1 cellular context compared by ENCODE assay signal in genomic region chr16:28866454-28866804, GRCh38.
TF ChIP-seq lines count a peak whose summit lies in the region.

No MANE protein-coding gene starts in this region.

TF ChIP-seq in HepG2, 621 proteins besides CTCF, POLR2A, EP300 and RAD21 (continued from another document):
- TF ChIP-seq ZNF687 (CRISPR knock-in tag; IDR thresholded peaks at IDR 0.05) (peak; percentile 40), ZNF30 (CRISPR knock-in tag; IDR thresholded peaks at IDR 0.05) (no peak), ZNF34 (CRISPR knock-in tag; IDR thresholded peaks at IDR 0.05; ENCODE audit: borderline replicate concordance) (no peak), CERS6 (CRISPR knock-in tag; IDR thresholded peaks at IDR 0.05) (no peak), ZNF292 (CRISPR knock-in tag; IDR thresholded peaks at IDR 0.05; ENCODE audit: borderline replicate concordance, low read depth) (no peak), ZFP91 (CRISPR knock-in tag; IDR thresholded peaks at IDR 0.05; ENCODE audit: borderline replicate concordance) (peak; percentile 19; the same call in 1 of the 2 replicates), CEBPB (IDR thresholded peaks at IDR 0.05; ENCODE audit: borderline replicate concordance, low read depth, low read length) (no peak), FOXA1 (IDR thresholded peaks at IDR 0.05) (no peak), FOXA1 (CRISPR knock-in tag; IDR thresholded peaks at IDR 0.05) (no peak), ZNF512 (CRISPR knock-in tag; IDR thresholded peaks at IDR 0.05) (peak; percentile 46; the same call in 1 of the 2 replicates), ZNF614 (CRISPR knock-in tag; IDR thresholded peaks at IDR 0.05; ENCODE audit: borderline replicate concordance) (no peak), IKZF1 (IDR thresholded peaks at IDR 0.05) (no peak), NR2F2 (IDR thresholded peaks at IDR 0.05; ENCODE audit: borderline replicate concordance, low read depth) (no peak), SOX6 (IDR thresholded peaks at IDR 0.05) (no peak), SOX6 (CRISPR knock-in tag; IDR thresholded peaks at IDR 0.05) (no peak), NAIF1 (CRISPR knock-in tag; IDR thresholded peaks at IDR 0.05; ENCODE audit: borderline replicate concordance) (no peak), YEATS2 (CRISPR knock-in tag; IDR thresholded peaks at IDR 0.05; ENCODE audit: borderline replicate concordance) (0 out of 2 replicates have a peak, but pooled peaks have one; percentile 2), ZBTB38 (CRISPR knock-in tag; IDR thresholded peaks at IDR 0.05) (peak; percentile 68), ZNF263 (CRISPR knock-in tag; IDR thresholded peaks at IDR 0.05) (no peak), DNMT3B (CRISPR knock-in tag; conservative IDR thresholded peaks at IDR 0.05) (no peak), THAP8 (CRISPR knock-in tag; IDR thresholded peaks at IDR 0.05; ENCODE audit: borderline replicate concordance) (0 out of 2 replicates have a peak, but pooled peaks have one; percentile 28), ZFY (CRISPR knock-in tag; IDR thresholded peaks at IDR 0.05) (no peak), ISL2 (CRISPR knock-in tag; IDR thresholded peaks at IDR 0.05) (no peak), HNRNPK (IDR thresholded peaks at IDR 0.05; ENCODE audit: low read depth, low read length, poor library complexity, severe bottlenecking) (no peak), SATB2 (CRISPR knock-in tag; IDR thresholded peaks at IDR 0.05) (no peak), ELF3 (CRISPR knock-in tag; IDR thresholded peaks at IDR 0.05) (no peak), AKAP8 (CRISPR knock-in tag; IDR thresholded peaks at IDR 0.05) (0 out of 2 replicates have a peak, but pooled peaks have one; percentile 17), GMEB2 (CRISPR knock-in tag; IDR thresholded peaks at IDR 0.05; ENCODE audit: low read depth) (no peak), HMGXB4 (CRISPR knock-in tag; IDR thresholded peaks at IDR 0.05; ENCODE audit: borderline replicate concordance in 1 of 2, low read depth in 1 of 2) (no peak), TCF12 (IDR thresholded peaks at IDR 0.05) (no peak), TCF12 (CRISPR knock-in tag; IDR thresholded peaks at IDR 0.05) (no peak), KAT8 (CRISPR knock-in tag; IDR thresholded peaks at IDR 0.05) (no peak), NCOR1 (IDR thresholded peaks at IDR 0.05; ENCODE audit: borderline replicate concordance, low read length) (peak; percentile 11; the same call in 1 of the 2 replicates), ZBTB20 (CRISPR knock-in tag; IDR thresholded peaks at IDR 0.05; ENCODE audit: borderline replicate concordance, low read depth) (no peak), HNF1B (CRISPR knock-in tag; IDR thresholded peaks at IDR 0.05) (no peak), ZBTB26 (CRISPR knock-in tag; IDR thresholded peaks at IDR 0.05; ENCODE audit: borderline replicate concordance) (0 out of 2 replicates have a peak, but pooled peaks have one; percentile 7), REST (IDR thresholded peaks at IDR 0.05; ENCODE audit: borderline replicate concordance in 1 of 2, low read depth in 1 of 2, low read length in 2 of 2) (no peak), ZSCAN21 (CRISPR knock-in tag; IDR thresholded peaks at IDR 0.05; ENCODE audit: borderline replicate concordance) (no peak), HIC2 (CRISPR knock-in tag; IDR thresholded peaks at IDR 0.05; ENCODE audit: low read depth) (no peak), ZNF235 (CRISPR knock-in tag; IDR thresholded peaks at IDR 0.05; ENCODE audit: borderline replicate concordance) (no peak)
